In the genomic region with DNA sequence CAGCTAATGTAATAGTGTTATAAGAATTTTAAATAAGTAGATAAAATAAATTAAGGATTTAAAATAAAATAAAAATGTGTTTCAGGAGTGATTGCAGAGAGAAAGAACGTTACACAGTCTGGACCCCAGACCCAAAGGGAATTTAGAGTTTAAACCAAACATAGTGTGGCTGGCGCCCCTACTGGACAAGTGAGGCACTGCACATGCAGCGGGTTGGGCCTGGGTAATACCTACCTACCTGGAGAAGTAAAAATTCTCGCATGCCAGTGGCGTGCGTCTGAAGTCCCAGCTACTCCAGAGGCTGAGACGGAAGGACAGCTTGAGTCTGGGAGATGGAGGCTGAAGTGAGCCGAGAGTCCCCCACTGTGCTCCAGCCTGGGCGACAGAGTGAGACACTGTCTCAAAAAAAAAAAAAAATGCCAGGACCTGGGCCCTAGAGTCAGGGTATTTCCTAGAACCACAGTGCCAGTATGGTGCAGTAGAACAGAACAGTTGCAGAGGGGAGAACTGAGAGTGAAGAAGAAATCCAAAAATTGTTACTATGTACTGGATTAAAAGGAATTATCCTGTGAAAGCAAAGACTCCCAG, we compare ENCODE assay signal across 8 cellular contexts.
DNase-seq lines count a peak whose midpoint lies in the region; ATAC-seq, FAIRE-seq and TF ChIP-seq lines count a peak whose summit lies in the region.

No MANE protein-coding gene starts in this region.

- H4K20me1 ChIP-seq in MM.1S (ENCODE audit: insufficient read depth, low read length), result no peaks in the 10 kb centered on the region

- H3K9me2 ChIP-seq in MM.1S (replicated peaks; ENCODE audit: insufficient read depth, low read length), result no peaks in the 10 kb centered on the region

- no peaks in the 10 kb centered on the region for H3K9me3 ChIP-seq in MM.1S (replicated peaks; ENCODE audit: insufficient read depth, low read length)
- H3K9me3 ChIP-seq in mucosa of descending colon, result no peaks in the 10 kb centered on the region

- peak; percentile 26 for ATAC-seq in mucosa of descending colon

- no peaks in the 10 kb centered on the region for H3K27me3 ChIP-seq in MM.1S (replicated peaks; ENCODE audit: insufficient read depth, low read length)

- H3K4me1 ChIP-seq in MM.1S (ENCODE audit: low read length) (no peaks in the 10 kb centered on the region), mucosa of descending colon (ENCODE audit: low read depth) (no peaks in the 10 kb centered on the region)

- TF ChIP-seq CTCF in MM.1S (IDR thresholded peaks at IDR 0.05; ENCODE audit: low read length) (peak; percentile 64), mucosa of descending colon (IDR thresholded peaks at IDR 0.05) (peak; percentile 74)

- FAIRE-seq in GM19239 (lab: Jason Lieb, UNC), result no peak

- H3K79me2 ChIP-seq in MM.1S (ENCODE audit: low read length), result no peaks in the 10 kb centered on the region

- DNase-seq in ACHN (peak; percentile 26), GM19239 (ENCODE audit: insufficient read length, low spot score) (peak; percentile 5), MM.1S (peak; percentile 32), mucosa of descending colon (peak in 2 of 3 donors; percentile 35 to 45), NCI-H2196 (lab: John Stamatoyannopoulos, UW; ENCODE audit: unreplicated experiment) (no peak), G401 (ENCODE audit: low spot score) (no peak), NCI-H226 (no peak)
- DNase-seq in activated naive CD4-positive, alpha-beta T cell treated with anti-CD3 and anti-CD28 coated beads, Interleukin-2, amount 50 U/mL, for 16 hours, result peak; percentile 46

- H3K36me3 ChIP-seq in MM.1S (replicated peaks; ENCODE audit: insufficient read depth, low read length) (no peaks in the 10 kb centered on the region), mucosa of descending colon (ENCODE audit: low read depth) (no peaks in the 10 kb centered on the region)

- in situ Hi-C loops in ACHN (cut with HindIII; ENCODE audit: low pct_ligation_motif_present, low pct_unique_long_range_greater_than_20kb, low sequenced_read_pairs) (no loop called here), G401 (cut with HindIII; ENCODE audit: low sequenced_read_pairs) (no loop called here)

- H2AFZ ChIP-seq in MM.1S (ENCODE audit: low read length), result no peak overlapping the region

- H3F3A ChIP-seq in MM.1S (ENCODE audit: insufficient read depth, low read length), result no peaks in the 10 kb centered on the region

- no peak overlapping the region for H3K9ac ChIP-seq in MM.1S (ENCODE audit: low read length)

- H3K4me3 ChIP-seq in MM.1S (ENCODE audit: low read length), result no peak overlapping the region
- no peak overlapping the region for H3K4me3 ChIP-seq in mucosa of descending colon

- no peak overlapping the region for H3K4me2 ChIP-seq in MM.1S (ENCODE audit: low read depth, low read length)

- H3K27ac ChIP-seq in MM.1S (ENCODE audit: low read length), result no peak overlapping the region

- intact Hi-C loops in mucosa of descending colon (cut with DNase I, micrococcal nuclease), result no loop called here

Comparison
In these comparisons a context has a peak if more than half of its experiments do, and no peak if none do; other contexts are left out.
1. DNase-seq: peak in ACHN (single experiment), GM19239 (single experiment), MM.1S (single experiment), activated naive CD4-positive, alpha-beta T cell treated with anti-CD3 and anti-CD28 coated beads, Interleukin-2, amount 50 U/mL, for 16 hours (single experiment) and mucosa of descending colon (2 of 3); none in NCI-H2196 (single experiment), G401 (single experiment) and NCI-H226 (single experiment).